16 cellular contexts compared by ENCODE assay signal in genomic region chr12:53602176-53602942, GRCh38. TPM values are rescaled to one million over a fixed set of nuclear protein-coding genes. Genes with fewer than 3 reads are reported as not detected.
DNase-seq lines count a peak whose midpoint lies in the region; ATAC-seq and TF ChIP-seq lines count a peak whose summit lies in the region.
"Had no signal": no experiment of that assay in that cellular context is flagged by ENCODE, and none has a peak within 500 bp of the region (broad histone marks: within the 10 kb centered on the region; RNA-seq: fewer than 3 reads in every experiment).

No MANE protein-coding gene starts in this region.

- intact Hi-C loops in left ventricle myocardium inferior (cut with micrococcal nuclease) = no loop called here
- intact Hi-C loops in right cardiac atrium (cut with DNase I) = no loop called here
- intact Hi-C loops in cardiac septum (cut with DNase I) = no loop called here

- 62% methylated on average over 10 of the region's 10 CpGs for WGBS in right cardiac atrium

- DNase-seq in left ventricle myocardium inferior (no peak), right cardiac atrium (no peak), memory B cell (ENCODE audit: low spot score in 2 of 2) (no peak), D341Med (ENCODE audit: low spot score) (no peak), GM20000 (ENCODE audit: low spot score) (no peak), cardiac septum (ENCODE audit: low spot score) (no peak)
- DNase-seq: activated CD4-positive, CD25-positive, alpha-beta regulatory T cell treated with anti-CD3 and anti-CD28 coated beads, Interleukin-2, amount 50 U/mL, for 72 hours; activated naive CD8-positive, alpha-beta T cell treated with anti-CD3 and anti-CD28 coated beads for 36 hours; CD8-positive, alpha-beta T cell; central memory CD4-positive, alpha-beta T cell; MG63; NCI-H187 treated with DMSO at 0.1 percent for 48 hours; pancreas had no signal

- no peaks in the 10 kb centered on the region for H3K27me3 Mint-ChIP-seq in brain
- no peaks in the 10 kb centered on the region for H3K27me3 Mint-ChIP-seq in memory B cell
- H3K27me3 Mint-ChIP-seq: activated naive CD8-positive, alpha-beta T cell treated with anti-CD3 and anti-CD28 coated beads for 36 hours had no signal

- no peaks in the 10 kb centered on the region for H3K9me3 Mint-ChIP-seq in brain
- H3K9me3 Mint-ChIP-seq in memory B cell = no peaks in the 10 kb centered on the region
- H3K9me3 Mint-ChIP-seq: activated naive CD8-positive, alpha-beta T cell treated with anti-CD3 and anti-CD28 coated beads for 36 hours; CD8-positive, alpha-beta T cell had no signal

- H3K27ac ChIP-seq in left ventricle myocardium inferior (replicated peaks) (peak overlapping the region; percentile 84), right cardiac atrium (ENCODE audit: low read length) (no peak overlapping the region)
- H3K27ac ChIP-seq: pancreas had no signal

- H3K27ac Mint-ChIP-seq in brain (peak overlapping the region; percentile 21 to 92 (median 75)), memory B cell (peak overlapping the region; percentile 24)
- H3K27ac Mint-ChIP-seq: activated naive CD8-positive, alpha-beta T cell treated with anti-CD3 and anti-CD28 coated beads for 36 hours had no signal

- H3K4me3 ChIP-seq in left ventricle myocardium inferior (no peak overlapping the region), right cardiac atrium (ENCODE audit: low read length) (no peak overlapping the region)
- H3K4me3 ChIP-seq: MG63 had no signal

- H3K27me3 ChIP-seq in left ventricle myocardium inferior (ENCODE audit: low read depth) (no peaks in the 10 kb centered on the region), right cardiac atrium (ENCODE audit: control insufficient read depth, insufficient read depth) (no peaks in the 10 kb centered on the region)
- H3K27me3 ChIP-seq: gastroesophageal sphincter, MG63, pancreas had no signal

- H3K4me3 Mint-ChIP-seq in brain (peak overlapping the region in 3 of 5 experiments; percentile 40 to 76 (median 66)), memory B cell (peak overlapping the region; percentile 71)
- H3K4me3 Mint-ChIP-seq: activated naive CD8-positive, alpha-beta T cell treated with anti-CD3 and anti-CD28 coated beads for 36 hours; CD8-positive, alpha-beta T cell had no signal

- ATAC-seq in right cardiac atrium = no peak
- ATAC-seq in memory B cell (ENCODE audit: low read depth) = no peak
- ATAC-seq in GM21529 (IDR thresholded peaks at IDR 0.05; ENCODE audit: unreplicated experiment) = no peak
- ATAC-seq: CD8-positive, alpha-beta T cell; gastroesophageal sphincter had no signal

- no peaks in the 10 kb centered on the region for H3K9me3 ChIP-seq in left ventricle myocardium inferior (replicated peaks)
- no peaks in the 10 kb centered on the region for H3K9me3 ChIP-seq in right cardiac atrium (ENCODE audit: control insufficient read depth, low read length)
- H3K9me3 ChIP-seq: gastroesophageal sphincter, MG63, pancreas had no signal

- H3K4me1 Mint-ChIP-seq in brain (peaks cover 63% of the 10 kb centered on the region), memory B cell (peaks cover 26% of the 10 kb centered on the region)

- H3K36me3 ChIP-seq in left ventricle myocardium inferior = no peaks in the 10 kb centered on the region
- H3K36me3 ChIP-seq: pancreas had no signal

- peaks cover 22% of the 10 kb centered on the region for H3K36me3 Mint-ChIP-seq in brain
- H3K36me3 Mint-ChIP-seq in memory B cell = peaks cover 15% of the 10 kb centered on the region

- no peak for TF ChIP-seq CTCF in left ventricle myocardium inferior (IDR thresholded peaks at IDR 0.05; ENCODE audit: borderline replicate concordance)
- TF ChIP-seq CTCF in brain (conservative IDR thresholded peaks at IDR 0.05) = no peak
- no peak for TF ChIP-seq CTCF in GM20000 (IDR thresholded peaks at IDR 0.05; ENCODE audit: extremely low read depth, missing control alignments)

- peaks cover 73% of the 10 kb centered on the region for H3K4me1 ChIP-seq in left ventricle myocardium inferior
- H3K4me1 ChIP-seq in right cardiac atrium (ENCODE audit: control insufficient read depth, insufficient read depth, low read length) = no peaks in the 10 kb centered on the region

RNA-seq across cellular contexts. Expression of gene ATF7, which starts 23.8 kb away (rescaled TPM):
- total RNA-seq in left ventricle myocardium inferior = 29.8 TPM
- total RNA-seq in right cardiac atrium = 10 to 100 TPM; 30.7 to 36.9 (median 33.3) TPM
- polyA plus RNA-seq in right cardiac atrium = 22.8 TPM
- 36.2 TPM for polyA plus RNA-seq in brain (ENCODE audit: insufficient read depth, low read depth, low replicate concordance)
- 33.5 TPM for total RNA-seq in cardiac septum
